17 cellular contexts compared by ENCODE assay signal in genomic region chr5:97489010-97489840, GRCh38.
DNase-seq lines count a peak whose midpoint lies in the region; ATAC-seq and TF ChIP-seq lines count a peak whose summit lies in the region.
"Had no signal": no experiment of that assay in that cellular context is flagged by ENCODE, and none has a peak within 500 bp of the region (broad histone marks: within the 10 kb centered on the region; RNA-seq: fewer than 3 reads in every experiment).

No MANE protein-coding gene starts in this region.

- peak; percentile 50 for ATAC-seq in stimulated activated naive CD8-positive, alpha-beta T cell treated with anti-CD3 and anti-CD28 coated beads, Interleukin-15, amount 100 ng/mL, for 72 hours
- no peak for ATAC-seq in stimulated activated naive CD8-positive, alpha-beta T cell treated with anti-CD3 and anti-CD28 coated beads, Interleukin-15, Interleukin-2, amounts not matched to agents 100 U/mL and 50 U/mL, for 24 hours
- ATAC-seq in WTC11 (peak; percentile 63), GM21367 (IDR thresholded peaks at IDR 0.05; ENCODE audit: unreplicated experiment) (no peak)
- ATAC-seq in stimulated activated effector memory CD8-positive, alpha-beta T cell treated with anti-CD3 and anti-CD28 coated beads, Interleukin-12 subunit alpha, Interleukin-12 subunit beta, amount 100 ng/mL, for 72 hours = peak; percentile 51
- no peak for ATAC-seq in naive thymus-derived CD8-positive, alpha-beta T cell
- ATAC-seq: CD8-positive, alpha-beta T cell; GM12878 had no signal

- no peaks in the 10 kb centered on the region for H3K9me3 Mint-ChIP-seq in stimulated activated naive CD8-positive, alpha-beta T cell treated with anti-CD3 and anti-CD28 coated beads, Interleukin-15, amount 100 ng/mL, for 72 hours
- no peaks in the 10 kb centered on the region for H3K9me3 Mint-ChIP-seq in WTC11
- H3K9me3 Mint-ChIP-seq in stimulated activated effector memory CD8-positive, alpha-beta T cell treated with anti-CD3 and anti-CD28 coated beads, Interleukin-12 subunit alpha, Interleukin-12 subunit beta, amount 100 ng/mL, for 72 hours = peaks cover under 1% of the 10 kb centered on the region
- peaks cover 0 to 2% (median 0%) of the 10 kb centered on the region in 9 donors for H3K9me3 Mint-ChIP-seq in naive thymus-derived CD8-positive, alpha-beta T cell
- H3K9me3 Mint-ChIP-seq: CD8-positive, alpha-beta T cell; HFFc6 had no signal

- H3K4me1 Mint-ChIP-seq in stimulated activated naive CD8-positive, alpha-beta T cell treated with anti-CD3 and anti-CD28 coated beads, Interleukin-15, amount 100 ng/mL, for 72 hours = no peaks in the 10 kb centered on the region
- H3K4me1 Mint-ChIP-seq in WTC11 = no peaks in the 10 kb centered on the region
- H3K4me1 Mint-ChIP-seq in stimulated activated effector memory CD8-positive, alpha-beta T cell treated with anti-CD3 and anti-CD28 coated beads, Interleukin-12 subunit alpha, Interleukin-12 subunit beta, amount 100 ng/mL, for 72 hours = no peaks in the 10 kb centered on the region
- H3K4me1 Mint-ChIP-seq in naive thymus-derived CD8-positive, alpha-beta T cell = no peaks in the 10 kb centered on the region

- H3K4me3 Mint-ChIP-seq in stimulated activated naive CD8-positive, alpha-beta T cell treated with anti-CD3 and anti-CD28 coated beads, Interleukin-15, amount 100 ng/mL, for 72 hours = no peak overlapping the region
- H3K4me3 Mint-ChIP-seq in WTC11 = no peak overlapping the region
- H3K4me3 Mint-ChIP-seq in stimulated activated effector memory CD8-positive, alpha-beta T cell treated with anti-CD3 and anti-CD28 coated beads, Interleukin-12 subunit alpha, Interleukin-12 subunit beta, amount 100 ng/mL, for 72 hours = no peak overlapping the region
- H3K4me3 Mint-ChIP-seq in naive thymus-derived CD8-positive, alpha-beta T cell = no peak overlapping the region
- H3K4me3 Mint-ChIP-seq: CD8-positive, alpha-beta T cell; HFFc6 had no signal

- no peaks in the 10 kb centered on the region for H3K36me3 Mint-ChIP-seq in WTC11
- H3K36me3 Mint-ChIP-seq in stimulated activated effector memory CD8-positive, alpha-beta T cell treated with anti-CD3 and anti-CD28 coated beads, Interleukin-12 subunit alpha, Interleukin-12 subunit beta, amount 100 ng/mL, for 72 hours = no peaks in the 10 kb centered on the region
- no peaks in the 10 kb centered on the region for H3K36me3 Mint-ChIP-seq in naive thymus-derived CD8-positive, alpha-beta T cell
- H3K36me3 Mint-ChIP-seq: CD8-positive, alpha-beta T cell had no signal

- TF ChIP-seq CTCF in WTC11 (IDR thresholded peaks at IDR 0.05) = no peak

- peak overlapping the region in 1 of 2 donors; percentile 50 for H3K27ac Mint-ChIP-seq in stimulated activated naive CD8-positive, alpha-beta T cell treated with anti-CD3 and anti-CD28 coated beads, Interleukin-15, amount 100 ng/mL, for 72 hours
- H3K27ac Mint-ChIP-seq in WTC11 = no peak overlapping the region
- no peak overlapping the region for H3K27ac Mint-ChIP-seq in stimulated activated effector memory CD8-positive, alpha-beta T cell treated with anti-CD3 and anti-CD28 coated beads, Interleukin-12 subunit alpha, Interleukin-12 subunit beta, amount 100 ng/mL, for 72 hours
- no peak overlapping the region for H3K27ac Mint-ChIP-seq in naive thymus-derived CD8-positive, alpha-beta T cell
- H3K27ac Mint-ChIP-seq: CD8-positive, alpha-beta T cell; HFFc6 had no signal

- POLR2A ChIA-PET in WTC11 (lab: Charles Lee) = no interaction called here
- POLR2A ChIA-PET in naive thymus-derived CD8-positive, alpha-beta T cell (lab: Charles Lee) = no interaction called here

- no peaks in the 10 kb centered on the region for H3K27me3 Mint-ChIP-seq in stimulated activated naive CD8-positive, alpha-beta T cell treated with anti-CD3 and anti-CD28 coated beads, Interleukin-15, amount 100 ng/mL, for 72 hours
- no peaks in the 10 kb centered on the region for H3K27me3 Mint-ChIP-seq in WTC11 (ENCODE audit: low read depth)
- H3K27me3 Mint-ChIP-seq in naive thymus-derived CD8-positive, alpha-beta T cell = peaks cover 0 to 16% (median 3%) of the 10 kb centered on the region in 5 donors

- CTCF ChIA-PET in WTC11 (lab: Charles Lee) = no interaction called here

- no peak for DNase-seq in stimulated activated naive CD8-positive, alpha-beta T cell treated with anti-CD3 and anti-CD28 coated beads, Interleukin-15, amount 100 ng/mL, for 72 hours
- no peak for DNase-seq in stimulated activated naive CD8-positive, alpha-beta T cell treated with anti-CD3 and anti-CD28 coated beads, Interleukin-15, Interleukin-2, amounts not matched to agents 100 U/mL and 50 U/mL, for 24 hours
- DNase-seq in WTC11 (ENCODE audit: low spot score) = no peak
- DNase-seq in stimulated activated effector memory CD8-positive, alpha-beta T cell treated with anti-CD3 and anti-CD28 coated beads, Interleukin-12 subunit alpha, Interleukin-12 subunit beta, amount 100 ng/mL, for 72 hours (ENCODE audit: low spot score in 2 of 2) = no peak
- DNase-seq in stimulated activated CD4-positive, alpha-beta T cell treated with anti-CD3 and anti-CD28 coated beads, Interleukin-4, amount 100 ng/mL, for 1 hour = no peak
- DNase-seq in naive thymus-derived CD8-positive, alpha-beta T cell = no peak
- DNase-seq: 8988T; Calu3; CD8-positive, alpha-beta T cell; DMS79 treated with DMSO at 0.1 percent for 48 hours; EL; GM23248; HCEC 1CT; HFFc6; IMR-90 had no signal

TF ChIP-seq in WTC11, 78 proteins besides CTCF, POLR2A, EP300 and RAD21:
- TF ChIP-seq MYBL2 (CRISPR knock-in tag; IDR thresholded peaks at IDR 0.05) = no peak

Comparison
In these comparisons a context has a peak if more than half of its experiments do, and no peak if none do; other contexts are left out.
1. ATAC-seq: peak in stimulated activated naive CD8-positive, alpha-beta T cell treated with anti-CD3 and anti-CD28 coated beads, Interleukin-15, amount 100 ng/mL, for 72 hours (single experiment), WTC11 (single experiment) and stimulated activated effector memory CD8-positive, alpha-beta T cell treated with anti-CD3 and anti-CD28 coated beads, Interleukin-12 subunit alpha, Interleukin-12 subunit beta, amount 100 ng/mL, for 72 hours (single experiment); none in stimulated activated naive CD8-positive, alpha-beta T cell treated with anti-CD3 and anti-CD28 coated beads, Interleukin-15, Interleukin-2, amounts not matched to agents 100 U/mL and 50 U/mL, for 24 hours (single experiment), naive thymus-derived CD8-positive, alpha-beta T cell (0 of 2) and GM21367 (single experiment).